8 cellular contexts compared by ENCODE assay signal in the genomic region with DNA sequence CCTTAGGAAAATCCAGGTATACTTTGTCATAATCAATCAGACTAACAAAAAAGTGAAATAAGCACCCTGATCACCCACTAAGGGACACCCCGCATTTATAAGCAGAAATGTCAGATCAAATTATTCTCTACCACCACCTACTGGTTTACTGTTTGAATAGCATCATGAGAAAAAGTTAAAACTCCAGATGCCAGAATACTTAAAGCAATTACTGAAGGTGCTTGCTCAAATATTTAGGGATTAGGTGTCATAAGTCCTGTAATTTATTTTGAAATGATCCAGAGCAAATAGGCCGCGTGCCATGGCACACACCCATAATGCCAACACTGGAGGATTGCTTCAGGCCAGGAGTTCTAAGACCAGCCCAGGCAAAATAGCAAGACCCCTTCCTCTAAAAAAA. TPM values are rescaled to one million over a fixed set of nuclear protein-coding genes. Genes with fewer than 3 reads are reported as not detected.
DNase-seq lines count a peak whose midpoint lies in the region; ATAC-seq and TF ChIP-seq lines count a peak whose summit lies in the region.

No MANE protein-coding gene starts in this region.

- H3K9me3 Mint-ChIP-seq in CD4-positive, alpha-beta T cell = no peaks in the 10 kb centered on the region

- peaks cover 28% of the 10 kb centered on the region for H3K4me1 Mint-ChIP-seq in CD4-positive, alpha-beta T cell (ENCODE audit: low read depth)

- TF ChIP-seq POLR2A in Peyer's patch (IDR thresholded peaks at IDR 0.05) = no peak

- no peaks in the 10 kb centered on the region for H3K9me3 ChIP-seq in CD4-positive, alpha-beta T cell (ENCODE audit: control insufficient read depth, low read length)
- no peaks in the 10 kb centered on the region for H3K9me3 ChIP-seq in Peyer's patch

- H3K4me3 ChIP-seq in H7 (ENCODE audit: insufficient read depth, low read depth, low read length) = no peak overlapping the region
- H3K4me3 ChIP-seq in Peyer's patch = no peak overlapping the region
- no peak overlapping the region for H3K4me3 ChIP-seq in epithelial cell of esophagus (ENCODE audit: low read length)

- H3K27ac ChIP-seq in CD4-positive, alpha-beta T cell (ENCODE audit: low read depth, low read length) = no peak overlapping the region
- no peak overlapping the region for H3K27ac ChIP-seq in Peyer's patch

- TF ChIP-seq CTCF in CD4-positive, alpha-beta T cell (IDR thresholded peaks at IDR 0.05) = peak; percentile 77
- TF ChIP-seq CTCF in Peyer's patch (IDR thresholded peaks at IDR 0.05) (peak; percentile 47 to 81 (median 74)), epithelial cell of esophagus (IDR thresholded peaks at IDR 0.05; ENCODE audit: insufficient read depth, low read depth, low read length, missing control alignments) (peak; percentile 58)

- H3K27me3 Mint-ChIP-seq in CD4-positive, alpha-beta T cell = no peaks in the 10 kb centered on the region

- no peaks in the 10 kb centered on the region for H3K36me3 Mint-ChIP-seq in CD4-positive, alpha-beta T cell (ENCODE audit: low read depth)

- peaks cover 0 to 17% (median 0%) of the 10 kb centered on the region in 4 donors for H3K4me1 ChIP-seq in Peyer's patch

- intact Hi-C loops in CD4-positive, alpha-beta T cell (cut with DNase I, micrococcal nuclease) = loop anchor here (2.0 to 10.0 kb wide), 6 partner anchors 17 to 213 kb away; partner anchors contain the start of genes CDC6 (in 1 of the 2) and GJD3 (in 1 of the 2)

- ATAC-seq in CD4-positive, alpha-beta T cell (ENCODE audit: poor library complexity) = no peak
- no peak for ATAC-seq in HG02840 (IDR thresholded peaks at IDR 0.05; ENCODE audit: low FRiP score, unreplicated experiment)
- no peak for ATAC-seq in GM18502 (IDR thresholded peaks at IDR 0.05; ENCODE audit: poor library complexity, unreplicated experiment)

- no peaks in the 10 kb centered on the region for H3K27me3 ChIP-seq in CD4-positive, alpha-beta T cell (ENCODE audit: control insufficient read depth, insufficient read depth, low read length)
- H3K27me3 ChIP-seq in H7 (ENCODE audit: control insufficient read depth, insufficient read depth, low read length) (no peaks in the 10 kb centered on the region), Peyer's patch (no peaks in the 10 kb centered on the region)

- peaks cover 24% of the 10 kb centered on the region for H3K36me3 ChIP-seq in H7 (replicated peaks; ENCODE audit: control insufficient read depth, insufficient read depth, low read length)
- no peaks in the 10 kb centered on the region for H3K36me3 ChIP-seq in Peyer's patch

- CTCF ChIA-PET in CD4-positive, alpha-beta T cell (lab: Charles Lee) = interaction anchor here (0.6 to 4.6 kb wide), 8 partner anchors 29 to 138 kb away, joined by 3 to 38 read pairs (median 3); partner anchors contain the start of gene IGFBP4

- no peak for DNase-seq in CD4-positive, alpha-beta T cell
- peak; percentile 36 for DNase-seq in H7
- DNase-seq in Peyer's patch = no peak
- DNase-seq in epithelial cell of esophagus (ENCODE audit: low read depth) = peak; percentile 60
- DNase-seq in pons (ENCODE audit: low spot score) = peak; percentile 38
- no peak for DNase-seq in anterior cingulate cortex (lab: John Stamatoyannopoulos, UW)

- no peak overlapping the region for H3K27ac Mint-ChIP-seq in CD4-positive, alpha-beta T cell

- POLR2A ChIA-PET in CD4-positive, alpha-beta T cell (lab: Charles Lee) = interaction anchor here (1.3 kb wide), 1 partner anchor 118 kb away, joined by 3 read pairs; no protein-coding TSS in a partner anchor

- peak overlapping the region; percentile 38 for H3K4me3 Mint-ChIP-seq in CD4-positive, alpha-beta T cell

RNA-seq across cellular contexts. Expression of gene TOP2A, which starts 2.3 kb away (rescaled TPM):
- 1 to 10 TPM; 3.6 to 3.8 TPM for total RNA-seq in CD4-positive, alpha-beta T cell
- total RNA-seq in H7 (2014; rRNA removed; shearing (Covaris generic)) = 159 and 249 TPM in 2 replicates
- 10 to 100 TPM; 11.8 to 32.2 (median 16.5) TPM for total RNA-seq in Peyer's patch

RNA-seq across cellular contexts. Expression of gene IGFBP4, which starts 27.9 kb away (rescaled TPM):
- 1 to 10 TPM; 2.5 to 2.6 TPM for total RNA-seq in CD4-positive, alpha-beta T cell
- total RNA-seq in H7 (2014; rRNA removed; shearing (Covaris generic)) = 24.6 and 31.8 TPM in 2 replicates
- total RNA-seq in Peyer's patch = 100 to 1,000 TPM in 3 of 4 donors, 10 to 100 TPM in 1; 70.6 to 220 (median 133) TPM

RNA-seq across cellular contexts. Expression of gene GJD3, which starts 50.9 kb away (rescaled TPM):
- not detected for total RNA-seq in CD4-positive, alpha-beta T cell
- 0.38 and 1.2 TPM in 2 replicates for total RNA-seq in H7 (2014; rRNA removed; shearing (Covaris generic))
- 1 to 10 TPM in 1 of 4 donors, not detected in 3; 1.6 TPM for total RNA-seq in Peyer's patch

Comparison
In these comparisons a context has a peak if more than half of its experiments do, and no peak if none do; other contexts are left out.
1. DNase-seq: peak in H7 (single experiment), epithelial cell of esophagus (single experiment) and pons (single experiment); none in CD4-positive, alpha-beta T cell (0 of 10), Peyer's patch (0 of 3) and anterior cingulate cortex (0 of 58).
2. Peak in every context shown above with its lines, with median percentiles within 50 percentile points of each other: CTCF ChIP-seq.